In the genomic region with DNA sequence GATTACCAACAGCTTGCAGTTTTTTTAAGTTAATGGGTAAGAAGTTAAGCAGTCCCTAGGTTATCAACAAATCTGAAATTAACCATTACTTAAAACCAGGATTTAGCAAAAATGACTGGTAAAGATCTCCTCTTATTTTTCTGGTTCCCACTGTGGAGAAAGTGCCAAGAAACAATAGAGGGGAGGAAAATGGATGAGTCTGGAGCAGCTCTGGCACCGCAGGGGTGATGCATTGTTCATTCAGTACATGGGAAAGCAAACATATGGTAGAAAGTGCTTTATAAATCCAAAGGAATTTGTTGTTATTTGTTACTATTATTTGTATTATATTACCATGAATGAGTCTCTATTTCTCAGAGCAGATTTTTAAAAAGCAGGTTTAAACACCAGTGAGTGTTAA, we compare ENCODE assay signal across 21 cellular contexts.
DNase-seq lines count a peak whose midpoint lies in the region; ATAC-seq and TF ChIP-seq lines count a peak whose summit lies in the region.
"Had no signal": no experiment of that assay in that cellular context is flagged by ENCODE, and none has a peak within 500 bp of the region (broad histone marks: within the 10 kb centered on the region; RNA-seq: fewer than 3 reads in every experiment).

No MANE protein-coding gene starts in this region.

- no peak overlapping the region for H3K9ac ChIP-seq in endodermal cell (ENCODE audit: extremely low read depth, low read length, poor library complexity, severe bottlenecking)

- no peaks in the 10 kb centered on the region for H3K9me3 Mint-ChIP-seq in endodermal cell

- peaks cover 31% of the 10 kb centered on the region for H3K4me1 Mint-ChIP-seq in endodermal cell
- H3K4me1 Mint-ChIP-seq: CD14-positive monocyte had no signal

- no peaks in the 10 kb centered on the region for H3K9me3 ChIP-seq in MG63
- no peaks in the 10 kb centered on the region for H3K9me3 ChIP-seq in endodermal cell (ENCODE audit: control insufficient read depth, low read length)
- H3K9me3 ChIP-seq in osteoblast (ENCODE audit: low read depth, low read length), result no peaks in the 10 kb centered on the region
- H3K9me3 ChIP-seq in sigmoid colon, result no peaks in the 10 kb centered on the region

- no peaks in the 10 kb centered on the region for H3K27me3 Mint-ChIP-seq in endodermal cell (ENCODE audit: insufficient read depth)

- no peaks in the 10 kb centered on the region for H3K36me3 ChIP-seq in MG63
- H3K36me3 ChIP-seq in endodermal cell (ENCODE audit: control insufficient read depth, insufficient read depth, low read length), result no peaks in the 10 kb centered on the region
- H3K36me3 ChIP-seq in osteoblast (ENCODE audit: insufficient read depth, low read length), result no peaks in the 10 kb centered on the region
- H3K36me3 ChIP-seq in sigmoid colon, result no peaks in the 10 kb centered on the region

- TF ChIP-seq POLR2A in sigmoid colon (IDR thresholded peaks at IDR 0.05), result no peak

- H3K36me3 Mint-ChIP-seq in endodermal cell (ENCODE audit: low read depth), result no peaks in the 10 kb centered on the region
- H3K36me3 Mint-ChIP-seq: CD14-positive monocyte had no signal

- H3K27ac ChIP-seq in endodermal cell (ENCODE audit: low read depth, low read length), result peak overlapping the region; percentile 70
- peak overlapping the region; percentile 17 for H3K27ac ChIP-seq in osteoblast (ENCODE audit: low read depth, low read length)
- no peak overlapping the region for H3K27ac ChIP-seq in sigmoid colon
- H3K27ac ChIP-seq: SK-N-MC had no signal

- H3K4me3 Mint-ChIP-seq in endodermal cell, result no peak overlapping the region
- H3K4me3 Mint-ChIP-seq: CD14-positive monocyte had no signal

- no peak for ATAC-seq in GM19455 (IDR thresholded peaks at IDR 0.05; ENCODE audit: unreplicated experiment)
- ATAC-seq: PC-3 had no signal

- WGBS in endodermal cell (ENCODE audit: insufficient coverage in 1 of 2, insufficient read length in 1 of 2), 2 experiments, result 67% methylated on average over 1 of the region's 1 CpG; no CpG with 5 or more reads in 1 of the 2 experiments
- WGBS in sigmoid colon, 2 donors, result 85 to 88% methylated on average over 1 of the region's 1 CpG

- peaks cover 14% of the 10 kb centered on the region for H3K4me1 ChIP-seq in endodermal cell (ENCODE audit: control insufficient read depth, insufficient read depth, low read length)
- H3K4me1 ChIP-seq in osteoblast (ENCODE audit: insufficient read depth, low read length), result peaks cover 19% of the 10 kb centered on the region
- H3K4me1 ChIP-seq in sigmoid colon, result no peaks in the 10 kb centered on the region

- H3K4me3 ChIP-seq in MG63 (no peak overlapping the region), endodermal cell (ENCODE audit: low read length) (no peak overlapping the region), osteoblast (ENCODE audit: insufficient read depth, low read length) (no peak overlapping the region), sigmoid colon (no peak overlapping the region)
- H3K4me3 ChIP-seq: SK-N-MC had no signal

- no peaks in the 10 kb centered on the region for H4K20me1 ChIP-seq in osteoblast (ENCODE audit: insufficient read depth, low read length)

- peak; percentile 10 for DNase-seq in NCI-H2227 treated with DMSO at 0.1 percent for 48 hours (lab: John Stamatoyannopoulos, UW)
- no peak for DNase-seq in NCI-H2227 (lab: John Stamatoyannopoulos, UW; ENCODE audit: unreplicated experiment)
- peak; percentile 33 for DNase-seq in MG63
- no peak for DNase-seq in endodermal cell
- DNase-seq in osteoblast (ENCODE audit: insufficient read length, low spot score, missing footprints), result no peak
- DNase-seq in effector CD4-positive, alpha-beta T cell, result no peak
- no peak for DNase-seq in sigmoid colon
- DNase-seq: DMS53, GDM1, MM.1S, NCI-H1092, NCI-H1436, NCI-H187 treated with DMSO at 0.1 percent for 48 hours, NCI-H2107, NCI-H446, NCI-H526, PC-3, SHP77 had no signal

- TF ChIP-seq EP300 in sigmoid colon (IDR thresholded peaks at IDR 0.05), result no peak

- intact Hi-C loops in sigmoid colon (cut with DNase I), result no loop called here

- H3K79me2 ChIP-seq in osteoblast (ENCODE audit: insufficient read depth, low read length), result no peaks in the 10 kb centered on the region

- H3K27me3 ChIP-seq in MG63 (no peaks in the 10 kb centered on the region), endodermal cell (ENCODE audit: control insufficient read depth, insufficient read depth, low read length, poor library complexity, severe bottlenecking) (no peaks in the 10 kb centered on the region), osteoblast (ENCODE audit: insufficient read depth, low read length) (no peaks in the 10 kb centered on the region), sigmoid colon (no peaks in the 10 kb centered on the region)

- no peak overlapping the region for H2AFZ ChIP-seq in osteoblast (ENCODE audit: low read length)

- no peak overlapping the region for H3K4me2 ChIP-seq in osteoblast (ENCODE audit: insufficient read depth, low read length)

- no peak for TF ChIP-seq CTCF in endodermal cell (conservative IDR thresholded peaks at IDR 0.05)
- no peak for TF ChIP-seq CTCF in osteoblast (IDR thresholded peaks at IDR 0.05; ENCODE audit: extremely low read depth, low read depth, low read length)
- TF ChIP-seq CTCF in sigmoid colon (IDR thresholded peaks at IDR 0.05), result no peak

- no peak overlapping the region for H3K27ac Mint-ChIP-seq in endodermal cell

Comparison
In these comparisons a context has a peak if more than half of its experiments do, and no peak if none do; other contexts are left out.
1. DNase-seq: peak in NCI-H2227 treated with DMSO at 0.1 percent for 48 hours (single experiment) and MG63 (single experiment); none in NCI-H2227 (single experiment), endodermal cell (single experiment), osteoblast (single experiment), effector CD4-positive, alpha-beta T cell (single experiment) and sigmoid colon (single experiment).
2. H3K27ac ChIP-seq: peak in endodermal cell (single experiment) and osteoblast (single experiment); none in sigmoid colon (0 of 4).